In genomic region chr6:156954191-156954590, GRCh38 we compare ENCODE assay signal across 12 cellular contexts.
A peak's percentile ranks its signal among the peaks of the same experiment; 100 is the strongest.
DNase-seq lines count a peak whose midpoint lies in the region; ATAC-seq and TF ChIP-seq lines count a peak whose summit lies in the region.
"Had no signal": no experiment of that assay in that cellular context is flagged by ENCODE, and none has a peak within 500 bp of the region (broad histone marks: within the 10 kb centered on the region; RNA-seq: fewer than 3 reads in every experiment).

No MANE protein-coding gene starts in this region.

- WGBS in heart left ventricle, 4 donors: 63 to 83% (median 75%) methylated on average over 2 of the region's 2 CpGs
- no CpG with 5 or more reads among the region's 2 CpGs for WGBS in mesodermal cell (ENCODE audit: insufficient coverage in 2 of 2), 2 experiments
- WGBS in transverse colon (ENCODE audit: low coverage in 1 of 2), 2 donors: 68 to 77% methylated on average over 2 of the region's 2 CpGs
- 61 to 66% methylated on average over 2 of the region's 2 CpGs for WGBS in esophagus squamous epithelium, 2 donors

- DNase-seq in heart left ventricle: no peak
- no peak for DNase-seq in Right ventricle myocardium inferior (ENCODE audit: missing footprints)
- peak; percentile 43 for DNase-seq in adipocyte (ENCODE audit: low read depth)
- no peak for DNase-seq in transverse colon
- no peak for DNase-seq in esophagus squamous epithelium (lab: John Stamatoyannopoulos, UW)
- no peak for DNase-seq in kidney glomerular epithelial cell (lab: John Stamatoyannopoulos, UW)
- DNase-seq: activated CD8-positive, alpha-beta memory T cell treated with anti-CD3 and anti-CD28 coated beads, Interleukin-2, amount 10 ng/mL, durations not matched to agents 7 days and 5 days had no signal

- in situ Hi-C loops in transverse colon (cut with MboI; ENCODE audit: low pct_ligation_motif_present in 1 of 4, low pct_unique_long_range_greater_than_20kb in 1 of 4, low sequenced_read_pairs in 3 of 4): no loop called here

- H3K36me3 ChIP-seq in heart left ventricle: no peaks in the 10 kb centered on the region
- H3K36me3 ChIP-seq in adipocyte (ENCODE audit: control insufficient read depth, insufficient read depth, low read length, severe bottlenecking): no peaks in the 10 kb centered on the region
- H3K36me3 ChIP-seq in mesodermal cell (ENCODE audit: control insufficient read depth, insufficient read depth, low read length): peaks cover 3% of the 10 kb centered on the region
- H3K36me3 ChIP-seq in transverse colon: no peaks in the 10 kb centered on the region
- no peaks in the 10 kb centered on the region for H3K36me3 ChIP-seq in esophagus squamous epithelium
- H3K36me3 ChIP-seq: ovary had no signal

- H3K4me3 ChIP-seq in heart left ventricle (no peak overlapping the region), adipocyte (ENCODE audit: low read length) (no peak overlapping the region), mesodermal cell (ENCODE audit: extremely low read depth, insufficient read depth, low read length, poor library complexity, severe bottlenecking) (no peak overlapping the region), transverse colon (no peak overlapping the region), esophagus squamous epithelium (no peak overlapping the region)
- H3K4me3 ChIP-seq: ovary had no signal

- no peaks in the 10 kb centered on the region for H3K27me3 ChIP-seq in heart left ventricle
- H3K27me3 ChIP-seq in adipocyte (replicated peaks; ENCODE audit: control insufficient read depth, insufficient read depth, low read length): no peaks in the 10 kb centered on the region
- H3K27me3 ChIP-seq in transverse colon: no peaks in the 10 kb centered on the region
- H3K27me3 ChIP-seq in esophagus squamous epithelium: no peaks in the 10 kb centered on the region
- H3K27me3 ChIP-seq: ovary had no signal

- intact Hi-C loops in heart left ventricle (cut with DNase I): loop anchor here in 6 of 10 donors (5.0 to 10.0 kb wide), 7 partner anchors 61 to 269 kb away; partner anchors contain the start of gene ARID1B (in 1 of the 6)
- intact Hi-C loops in Right ventricle myocardium inferior (cut with DNase I): loop anchor here (2.0 to 10.0 kb wide), 3 partner anchors 171 to 389 kb away; no protein-coding TSS in a partner anchor
- intact Hi-C loops in transverse colon (cut with DNase I; ENCODE audit: low total_unique reads): no loop called here
- intact Hi-C loops in esophagus squamous epithelium (cut with DNase I): no loop called here

- H3K9ac ChIP-seq in adipocyte (ENCODE audit: low read length): peak overlapping the region; percentile 28

- no peak for TF ChIP-seq EP300 in transverse colon (IDR thresholded peaks at IDR 0.05; ENCODE audit: low read depth)

- TF ChIP-seq CTCF in heart left ventricle (IDR thresholded peaks at IDR 0.05) (no peak), transverse colon (IDR thresholded peaks at IDR 0.05) (no peak), esophagus squamous epithelium (IDR thresholded peaks at IDR 0.05) (no peak)

- ATAC-seq in heart left ventricle (no peak), Right ventricle myocardium inferior (no peak), GM18502 (IDR thresholded peaks at IDR 0.05; ENCODE audit: poor library complexity, unreplicated experiment) (no peak)
- ATAC-seq: activated CD4-positive, CD25-positive, alpha-beta regulatory T cell treated with anti-CD3 and anti-CD28 coated beads, Interleukin-2, amount 50 U/mL, for 24 hours; activated CD8-positive, alpha-beta memory T cell treated with anti-CD3 and anti-CD28 coated beads, Interleukin-2, amount 10 ng/mL, durations not matched to agents 7 days and 5 days had no signal

- H3K4me1 ChIP-seq in heart left ventricle (peaks cover 13 to 82% (median 60%) of the 10 kb centered on the region in 12 donors), adipocyte (ENCODE audit: control insufficient read depth, insufficient read depth, low read length) (peaks cover 69% of the 10 kb centered on the region), mesodermal cell (ENCODE audit: control insufficient read depth, insufficient read depth, low read length, poor library complexity, severe bottlenecking) (peaks cover 32% of the 10 kb centered on the region), transverse colon (peaks cover 24 to 56% (median 39%) of the 10 kb centered on the region in 4 donors), esophagus squamous epithelium (peaks cover 13 to 75% (median 25%) of the 10 kb centered on the region in 3 donors)

- H3K9me3 ChIP-seq in heart left ventricle (no peaks in the 10 kb centered on the region), adipocyte (ENCODE audit: control insufficient read depth, low read length) (no peaks in the 10 kb centered on the region), mesodermal cell (ENCODE audit: control insufficient read depth, low read length) (no peaks in the 10 kb centered on the region), transverse colon (no peaks in the 10 kb centered on the region), esophagus squamous epithelium (no peaks in the 10 kb centered on the region)
- H3K9me3 ChIP-seq: ovary had no signal

- TF ChIP-seq POLR2A in heart left ventricle (IDR thresholded peaks at IDR 0.05): no peak
- no peak for TF ChIP-seq POLR2A in transverse colon (IDR thresholded peaks at IDR 0.05)
- TF ChIP-seq POLR2A in esophagus squamous epithelium (IDR thresholded peaks at IDR 0.05): no peak

- H3K27ac ChIP-seq in heart left ventricle (peak overlapping the region in 9 of 12 donors; percentile 11 to 76 (median 64)), mesodermal cell (ENCODE audit: low read depth, low read length, severe bottlenecking) (peak overlapping the region; percentile 89), transverse colon (peak overlapping the region; percentile 28 to 56 (median 38)), esophagus squamous epithelium (no peak overlapping the region)
- H3K27ac ChIP-seq: HL-60, ovary had no signal

Comparison
In these comparisons a context has a peak if more than half of its experiments do, and no peak if none do; other contexts are left out.
1. H3K27ac ChIP-seq: peak in heart left ventricle (9 of 12), mesodermal cell (single experiment) and transverse colon (4 of 4); none in esophagus squamous epithelium (0 of 4).
2. intact Hi-C loops: an anchor here in heart left ventricle (5.0 to 10.0 kb wide) and Right ventricle myocardium inferior (2.0 to 10.0 kb wide); none called in transverse colon and esophagus squamous epithelium.